ENCODE assay signal across 1 cellular context in genomic region chr19:11097367-11097766, GRCh38.
TF ChIP-seq lines count a peak whose summit lies in the region.
"Not testable (repeated sequence)": the region's sequence is repeated elsewhere in the genome, so short reads cannot be mapped to it uniquely, and the experiment has no call there.

No MANE protein-coding gene starts in this region.

TF ChIP-seq in K562, 482 proteins besides CTCF, POLR2A, EP300 and RAD21:
- peak; percentile 63 for TF ChIP-seq POLR2B (IDR thresholded peaks at IDR 0.05; ENCODE audit: low read depth, partially characterized antibody)
- 0 out of 2 replicates have a peak, but pooled peaks have one; percentile 11 for TF ChIP-seq GATA2 (CRISPR knock-in tag; IDR thresholded peaks at IDR 0.05)
- peak; percentile 67 for TF ChIP-seq SUPT5H (IDR thresholded peaks at IDR 0.05)
- not testable (repeated sequence) for TF ChIP-seq ATF3 (IDR thresholded peaks at IDR 0.05)
- 0 out of 2 replicates have a peak, but pooled peaks have one; percentile 54 for TF ChIP-seq ATF3 (CRISPR knock-in tag; conservative IDR thresholded peaks at IDR 0.05)
